In genomic region chr7:14336256-14336655, GRCh38 we compare ENCODE assay signal across 15 cellular contexts.
A peak's percentile ranks its signal among the peaks of the same experiment; 100 is the strongest.
DNase-seq lines count a peak whose midpoint lies in the region; ATAC-seq, FAIRE-seq and TF ChIP-seq lines count a peak whose summit lies in the region.
"Had no signal": no experiment of that assay in that cellular context is flagged by ENCODE, and none has a peak within 500 bp of the region (broad histone marks: within the 10 kb centered on the region; RNA-seq: fewer than 3 reads in every experiment).

No MANE protein-coding gene starts in this region.

- no TSS peak for BruUV-seq in HepG2 (replicated peaks; lab: Mats Ljungman, UMichigan)

- H3K79me2 ChIP-seq in HepG2 (ENCODE audit: insufficient read depth, low read length), result no peaks in the 10 kb centered on the region

- intact Hi-C loops in HepG2 (cut with micrococcal nuclease; ENCODE audit: unreplicated experiment) (no loop called here), kidney (cut with DNase I) (no loop called here), mucosa of descending colon (cut with DNase I, micrococcal nuclease) (no loop called here)

- H3K4me3 Mint-ChIP-seq in stimulated activated naive B cell treated with anti-CD40 and anti-IgM and Interleukin-4, amounts not matched to agents 10 μg/mL and 1 μg/mL and 100 μg/mL, for 72 hours, result no peak overlapping the region
- H3K4me3 Mint-ChIP-seq: CD4-positive, CD25-positive, alpha-beta regulatory T cell had no signal

- H3K27ac ChIP-seq in liver (ENCODE audit: low read depth in 1 of 2, low read length in 2 of 2) (no peak overlapping the region), HepG2 (ENCODE audit: extremely low read length, insufficient read depth, low read length) (no peak overlapping the region), kidney (ENCODE audit: low read depth in 2 of 2, low read length in 2 of 2) (no peak overlapping the region)
- H3K27ac ChIP-seq: BLaER1 treated with 17β-estradiol and CSF1 and Interleukin-3, amounts not matched to agents 10 nM and 100 nM had no signal

- no peak for TF ChIP-seq EP300 in HepG2 (IDR thresholded peaks at IDR 0.05; ENCODE audit: low read depth in 2 of 2, low read length in 2 of 2)
- TF ChIP-seq EP300 in HepG2 (CRISPR knock-in tag; IDR thresholded peaks at IDR 0.05; ENCODE audit: borderline replicate concordance), result no peak

- DNase-seq in HepG2 (ENCODE audit: low spot score), result no peak
- DNase-seq in amniotic epithelial cell (ENCODE audit: low read depth), result peak; percentile 3
- no peak for DNase-seq in kidney
- DNase-seq in mucosa of descending colon, result no peak
- DNase-seq in stimulated activated naive B cell treated with anti-CD40 and anti-IgM and Interleukin-4, amounts not matched to agents 10 μg/mL and 1 μg/mL and 100 μg/mL, for 72 hours, result no peak
- DNase-seq: 8988T; CD4-positive, CD25-positive, alpha-beta regulatory T cell; DMS53; GF-D8 had no signal

- TF ChIP-seq POLR2A in HepG2 (IDR thresholded peaks at IDR 0.05; ENCODE audit: insufficient read depth in 1 of 2, low read depth in 2 of 2, low read length in 2 of 2), result no peak

- TF ChIP-seq RAD21 in liver (IDR thresholded peaks at IDR 0.05), result peak; percentile 6 to 11
- no peak for TF ChIP-seq RAD21 in HepG2 (CRISPR knock-in tag; IDR thresholded peaks at IDR 0.05)

- ATAC-seq in HepG2 (no peak), mucosa of descending colon (no peak), GM21390 (IDR thresholded peaks at IDR 0.05; ENCODE audit: unreplicated experiment) (no peak), GM21786 (IDR thresholded peaks at IDR 0.05; ENCODE audit: unreplicated experiment) (no peak)
- no peak for ATAC-seq in stimulated activated naive B cell treated with anti-CD40 and anti-IgM and Interleukin-4, amounts not matched to agents 10 μg/mL and 1 μg/mL and 100 μg/mL, for 72 hours (replicated peaks)

- H3K9ac ChIP-seq in liver (ENCODE audit: low read depth in 1 of 2, low read length in 2 of 2) (no peak overlapping the region), HepG2 (ENCODE audit: insufficient read depth, low read depth, low read length) (no peak overlapping the region), kidney (ENCODE audit: low read length in 2 of 2) (no peak overlapping the region)
- H3K9ac ChIP-seq: BLaER1 treated with 17β-estradiol and CSF1 and Interleukin-3, amounts not matched to agents 10 nM and 100 nM had no signal

- in situ Hi-C loops in HepG2 (cut with HindIII; ENCODE audit: extremely low pct_ligation_motif_present, low pct_unique_long_range_greater_than_20kb), result no loop called here

- CTCF ChIA-PET in HepG2 (lab: Yijun Ruan, JAX; ENCODE audit: low intra/inter-chr PET ratio, low total read pairs), result no interaction called here

- no peaks in the 10 kb centered on the region for H3K36me3 ChIP-seq in liver (ENCODE audit: control insufficient read depth in 4 of 4, insufficient read depth in 3 of 4, low read depth in 1 of 4, low read length in 3 of 4)
- H3K36me3 ChIP-seq in HepG2 (replicated peaks in 1 of 2; ENCODE audit: control insufficient read depth in 1 of 2, insufficient read depth in 2 of 2, low read length in 2 of 2), result no peaks in the 10 kb centered on the region
- no peaks in the 10 kb centered on the region for H3K36me3 ChIP-seq in kidney (ENCODE audit: control insufficient read depth in 1 of 2, insufficient read depth in 2 of 2, low read length in 2 of 2)
- H3K36me3 ChIP-seq in mucosa of descending colon (ENCODE audit: low read depth), result no peaks in the 10 kb centered on the region
- H3K36me3 ChIP-seq: BLaER1 treated with 17β-estradiol and CSF1 and Interleukin-3, amounts not matched to agents 10 nM and 100 nM had no signal

- H3K9me3 ChIP-seq in liver (ENCODE audit: control insufficient read depth in 4 of 4, low read length in 3 of 4) (no peaks in the 10 kb centered on the region), HepG2 (ENCODE audit: low read length) (peaks cover 75% of the 10 kb centered on the region), kidney (ENCODE audit: control insufficient read depth in 1 of 2, low read length in 2 of 2) (no peaks in the 10 kb centered on the region), mucosa of descending colon (no peaks in the 10 kb centered on the region)
- H3K9me3 ChIP-seq: BLaER1 treated with 17β-estradiol and CSF1 and Interleukin-3, amounts not matched to agents 10 nM and 100 nM had no signal

- no peak overlapping the region for H2AFZ ChIP-seq in HepG2 (ENCODE audit: low read length)

- no peaks in the 10 kb centered on the region for H3K4me1 Mint-ChIP-seq in stimulated activated naive B cell treated with anti-CD40 and anti-IgM and Interleukin-4, amounts not matched to agents 10 μg/mL and 1 μg/mL and 100 μg/mL, for 72 hours
- H3K4me1 Mint-ChIP-seq: CD4-positive, CD25-positive, alpha-beta regulatory T cell had no signal

- no peak for TF ChIP-seq CTCF in liver (IDR thresholded peaks at IDR 0.05; ENCODE audit: low read depth, low read length, missing input control)
- no peak for TF ChIP-seq CTCF in HepG2 (CRISPR knock-in tag; IDR thresholded peaks at IDR 0.05)
- no peak for TF ChIP-seq CTCF in kidney (IDR thresholded peaks at IDR 0.05; ENCODE audit: borderline replicate concordance, extremely low read depth, insufficient read depth)
- TF ChIP-seq CTCF in mucosa of descending colon (IDR thresholded peaks at IDR 0.05), result no peak

- POLR2A ChIA-PET in HepG2 (lab: Yijun Ruan, JAX), result no interaction called here

- H3K36me3 Mint-ChIP-seq in stimulated activated naive B cell treated with anti-CD40 and anti-IgM and Interleukin-4, amounts not matched to agents 10 μg/mL and 1 μg/mL and 100 μg/mL, for 72 hours, result no peaks in the 10 kb centered on the region
- H3K36me3 Mint-ChIP-seq: CD4-positive, CD25-positive, alpha-beta regulatory T cell had no signal

- no peak for FAIRE-seq in HepG2 (lab: Jason Lieb, UNC)
- FAIRE-seq in kidney (lab: Jason Lieb, UNC), result peak; percentile 51
- FAIRE-seq: GM19239, H1 had no signal

- H3K4me1 ChIP-seq in liver (ENCODE audit: control insufficient read depth in 4 of 4, insufficient read depth in 4 of 4, low read length in 3 of 4), result peaks cover 0 to 4% (median 1%) of the 10 kb centered on the region in 4 donors
- no peaks in the 10 kb centered on the region for H3K4me1 ChIP-seq in HepG2 (ENCODE audit: insufficient read depth, low read length)
- H3K4me1 ChIP-seq in kidney (ENCODE audit: control insufficient read depth in 1 of 2, insufficient read depth in 1 of 2, low read depth in 1 of 2, low read length in 2 of 2), result no peaks in the 10 kb centered on the region
- no peaks in the 10 kb centered on the region for H3K4me1 ChIP-seq in mucosa of descending colon (ENCODE audit: low read depth)

- 95% methylated on average over 1 of the region's 1 CpG for WGBS in liver
- 30% methylated on average over 1 of the region's 1 CpG for WGBS in HepG2 (ENCODE audit: low lambda C conversion rate)

- H4K20me1 ChIP-seq in HepG2 (ENCODE audit: insufficient read depth, low read length), result no peaks in the 10 kb centered on the region
- H4K20me1 ChIP-seq: BLaER1 treated with 17β-estradiol and CSF1 and Interleukin-3, amounts not matched to agents 10 nM and 100 nM had no signal

- H3K9me3 Mint-ChIP-seq in stimulated activated naive B cell treated with anti-CD40 and anti-IgM and Interleukin-4, amounts not matched to agents 10 μg/mL and 1 μg/mL and 100 μg/mL, for 72 hours, result peaks cover 0 to 1% of the 10 kb centered on the region in 2 donors

- no peak overlapping the region for H3K27ac Mint-ChIP-seq in stimulated activated naive B cell treated with anti-CD40 and anti-IgM and Interleukin-4, amounts not matched to agents 10 μg/mL and 1 μg/mL and 100 μg/mL, for 72 hours
- H3K27ac Mint-ChIP-seq: CD4-positive, CD25-positive, alpha-beta regulatory T cell had no signal

- H3K4me2 ChIP-seq in HepG2 (ENCODE audit: low read depth, low read length), result no peak overlapping the region

- H3K27me3 Mint-ChIP-seq in stimulated activated naive B cell treated with anti-CD40 and anti-IgM and Interleukin-4, amounts not matched to agents 10 μg/mL and 1 μg/mL and 100 μg/mL, for 72 hours, result no peaks in the 10 kb centered on the region
- H3K27me3 Mint-ChIP-seq: CD4-positive, CD25-positive, alpha-beta regulatory T cell had no signal

- H3K4me3 ChIP-seq in liver (ENCODE audit: low read depth in 1 of 3, low read length in 3 of 3), result no peak overlapping the region
- H3K4me3 ChIP-seq in HepG2 (replicated peaks in 1 of 3; ENCODE audit: insufficient read depth in 1 of 3, low read depth in 2 of 3, low read length in 3 of 3), result no peak overlapping the region
- no peak overlapping the region for H3K4me3 ChIP-seq in kidney (ENCODE audit: low read length in 2 of 2)
- no peak overlapping the region for H3K4me3 ChIP-seq in mucosa of descending colon
- H3K4me3 ChIP-seq: BLaER1 treated with 17β-estradiol and CSF1 and Interleukin-3, amounts not matched to agents 10 nM and 100 nM had no signal

- H3K27me3 ChIP-seq in liver (ENCODE audit: control insufficient read depth in 4 of 4, insufficient read depth in 4 of 4, low read length in 3 of 4) (no peaks in the 10 kb centered on the region), HepG2 (ENCODE audit: control insufficient read depth in 1 of 2, insufficient read depth in 2 of 2, low read length in 2 of 2) (no peaks in the 10 kb centered on the region)
- H3K27me3 ChIP-seq: BLaER1 treated with 17β-estradiol and CSF1 and Interleukin-3, amounts not matched to agents 10 nM and 100 nM had no signal

TF ChIP-seq in liver, 16 proteins besides CTCF, POLR2A, EP300 and RAD21:
- TF ChIP-seq SP1 (IDR thresholded peaks at IDR 0.05) (peak; percentile 20), HNF4A (conservative IDR thresholded peaks at IDR 0.05) (peak; percentile 43 to 68), TAF1 (conservative IDR thresholded peaks at IDR 0.05) (no peak)

TF ChIP-seq in HepG2, 621 proteins besides CTCF, POLR2A, EP300 and RAD21:
- TF ChIP-seq MAFG (CRISPR knock-in tag; IDR thresholded peaks at IDR 0.05) (no peak), FOSL1 (CRISPR knock-in tag; IDR thresholded peaks at IDR 0.05; ENCODE audit: borderline replicate concordance) (no peak), ZSCAN22 (CRISPR knock-in tag; IDR thresholded peaks at IDR 0.05) (no peak), PREB (CRISPR knock-in tag; IDR thresholded peaks at IDR 0.05) (no peak), ZNF10 (CRISPR knock-in tag; IDR thresholded peaks at IDR 0.05; ENCODE audit: borderline replicate concordance, low read depth) (no peak), ZNF350 (CRISPR knock-in tag; IDR thresholded peaks at IDR 0.05; ENCODE audit: borderline replicate concordance, low read depth) (no peak), KAT8 (CRISPR knock-in tag; IDR thresholded peaks at IDR 0.05) (no peak), DPF2 (CRISPR knock-in tag; IDR thresholded peaks at IDR 0.05; ENCODE audit: borderline replicate concordance, low read depth) (no peak), ATF7-NPFF (CRISPR knock-in tag; IDR thresholded peaks at IDR 0.05; ENCODE audit: low read depth) (no peak)
